In the genomic region with DNA sequence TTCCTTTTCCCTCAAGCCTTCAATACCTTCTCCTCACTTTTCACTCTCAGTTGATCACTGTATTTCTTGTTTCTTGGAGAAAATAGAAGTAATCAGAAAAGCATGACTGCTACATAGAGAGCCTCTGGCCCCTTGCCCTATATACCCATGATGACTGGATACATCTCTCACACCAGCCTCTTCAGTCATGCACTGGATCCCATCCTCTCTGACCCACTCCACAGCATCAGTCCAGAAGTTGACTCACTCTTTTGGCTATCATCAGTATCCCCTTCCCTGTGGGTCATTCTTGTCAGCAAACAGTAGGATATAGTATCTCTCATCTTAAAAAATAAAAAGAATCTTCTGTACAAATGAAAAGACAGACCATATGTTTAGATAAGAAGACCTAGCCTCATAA, we compare ENCODE assay signal across 1 cellular context.
TF ChIP-seq lines count a peak whose summit lies in the region.

No MANE protein-coding gene starts in this region.

TF ChIP-seq in GM23338, 12 proteins besides CTCF, POLR2A, EP300 and RAD21 (continued from another document):
- TF ChIP-seq, protein P1, sequence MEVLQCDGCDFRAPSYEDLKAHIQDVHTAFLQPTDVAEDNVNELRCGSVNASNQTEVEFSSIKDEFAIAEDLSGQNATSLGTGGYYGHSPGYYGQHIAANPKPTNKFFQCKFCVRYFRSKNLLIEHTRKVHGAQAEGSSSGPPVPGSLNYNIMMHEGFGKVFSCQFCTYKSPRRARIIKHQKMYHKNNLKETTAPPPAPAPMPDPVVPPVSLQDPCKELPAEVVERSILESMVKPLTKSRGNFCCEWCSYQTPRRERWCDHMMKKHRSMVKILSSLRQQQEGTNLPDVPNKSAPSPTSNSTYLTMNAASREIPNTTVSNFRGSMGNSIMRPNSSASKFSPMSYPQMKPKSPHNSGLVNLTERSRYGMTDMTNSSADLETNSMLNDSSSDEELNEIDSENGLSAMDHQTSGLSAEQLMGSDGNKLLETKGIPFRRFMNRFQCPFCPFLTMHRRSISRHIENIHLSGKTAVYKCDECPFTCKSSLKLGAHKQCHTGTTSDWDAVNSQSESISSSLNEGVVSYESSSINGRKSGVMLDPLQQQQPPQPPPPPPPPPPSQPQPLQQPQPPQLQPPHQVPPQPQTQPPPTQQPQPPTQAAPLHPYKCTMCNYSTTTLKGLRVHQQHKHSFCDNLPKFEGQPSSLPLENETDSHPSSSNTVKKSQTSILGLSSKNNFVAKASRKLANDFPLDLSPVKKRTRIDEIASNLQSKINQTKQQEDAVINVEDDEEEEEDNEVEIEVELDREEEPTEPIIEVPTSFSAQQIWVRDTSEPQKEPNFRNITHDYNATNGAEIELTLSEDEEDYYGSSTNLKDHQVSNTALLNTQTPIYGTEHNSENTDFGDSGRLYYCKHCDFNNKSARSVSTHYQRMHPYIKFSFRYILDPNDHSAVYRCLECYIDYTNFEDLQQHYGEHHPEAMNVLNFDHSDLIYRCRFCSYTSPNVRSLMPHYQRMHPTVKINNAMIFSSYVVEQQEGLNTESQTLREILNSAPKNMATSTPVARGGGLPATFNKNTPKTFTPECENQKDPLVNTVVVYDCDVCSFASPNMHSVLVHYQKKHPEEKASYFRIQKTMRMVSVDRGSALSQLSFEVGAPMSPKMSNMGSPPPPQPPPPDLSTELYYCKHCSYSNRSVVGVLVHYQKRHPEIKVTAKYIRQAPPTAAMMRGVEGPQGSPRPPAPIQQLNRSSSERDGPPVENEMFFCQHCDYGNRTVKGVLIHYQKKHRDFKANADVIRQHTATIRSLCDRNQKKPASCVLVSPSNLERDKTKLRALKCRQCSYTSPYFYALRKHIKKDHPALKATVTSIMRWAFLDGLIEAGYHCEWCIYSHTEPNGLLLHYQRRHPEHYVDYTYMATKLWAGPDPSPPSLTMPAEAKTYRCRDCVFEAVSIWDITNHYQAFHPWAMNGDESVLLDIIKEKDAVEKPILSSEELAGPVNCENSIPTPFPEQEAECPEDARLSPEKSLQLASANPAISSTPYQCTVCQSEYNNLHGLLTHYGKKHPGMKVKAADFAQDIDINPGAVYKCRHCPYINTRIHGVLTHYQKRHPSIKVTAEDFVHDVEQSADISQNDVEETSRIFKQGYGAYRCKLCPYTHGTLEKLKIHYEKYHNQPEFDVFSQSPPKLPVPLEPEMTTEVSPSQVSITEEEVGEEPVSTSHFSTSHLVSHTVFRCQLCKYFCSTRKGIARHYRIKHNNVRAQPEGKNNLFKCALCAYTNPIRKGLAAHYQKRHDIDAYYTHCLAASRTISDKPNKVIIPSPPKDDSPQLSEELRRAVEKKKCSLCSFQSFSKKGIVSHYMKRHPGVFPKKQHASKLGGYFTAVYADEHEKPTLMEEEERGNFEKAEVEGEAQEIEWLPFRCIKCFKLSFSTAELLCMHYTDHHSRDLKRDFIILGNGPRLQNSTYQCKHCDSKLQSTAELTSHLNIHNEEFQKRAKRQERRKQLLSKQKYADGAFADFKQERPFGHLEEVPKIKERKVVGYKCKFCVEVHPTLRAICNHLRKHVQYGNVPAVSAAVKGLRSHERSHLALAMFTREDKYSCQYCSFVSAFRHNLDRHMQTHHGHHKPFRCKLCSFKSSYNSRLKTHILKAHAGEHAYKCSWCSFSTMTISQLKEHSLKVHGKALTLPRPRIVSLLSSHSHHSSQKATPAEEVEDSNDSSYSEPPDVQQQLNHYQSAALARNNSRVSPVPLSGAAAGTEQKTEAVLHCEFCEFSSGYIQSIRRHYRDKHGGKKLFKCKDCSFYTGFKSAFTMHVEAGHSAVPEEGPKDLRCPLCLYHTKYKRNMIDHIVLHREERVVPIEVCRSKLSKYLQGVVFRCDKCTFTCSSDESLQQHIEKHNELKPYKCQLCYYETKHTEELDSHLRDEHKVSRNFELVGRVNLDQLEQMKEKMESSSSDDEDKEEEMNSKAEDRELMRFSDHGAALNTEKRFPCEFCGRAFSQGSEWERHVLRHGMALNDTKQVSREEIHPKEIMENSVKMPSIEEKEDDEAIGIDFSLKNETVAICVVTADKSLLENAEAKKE (CRISPR knock-in tag; IDR thresholded peaks at IDR 0.05) = no peak
- TF ChIP-seq, protein P2, sequence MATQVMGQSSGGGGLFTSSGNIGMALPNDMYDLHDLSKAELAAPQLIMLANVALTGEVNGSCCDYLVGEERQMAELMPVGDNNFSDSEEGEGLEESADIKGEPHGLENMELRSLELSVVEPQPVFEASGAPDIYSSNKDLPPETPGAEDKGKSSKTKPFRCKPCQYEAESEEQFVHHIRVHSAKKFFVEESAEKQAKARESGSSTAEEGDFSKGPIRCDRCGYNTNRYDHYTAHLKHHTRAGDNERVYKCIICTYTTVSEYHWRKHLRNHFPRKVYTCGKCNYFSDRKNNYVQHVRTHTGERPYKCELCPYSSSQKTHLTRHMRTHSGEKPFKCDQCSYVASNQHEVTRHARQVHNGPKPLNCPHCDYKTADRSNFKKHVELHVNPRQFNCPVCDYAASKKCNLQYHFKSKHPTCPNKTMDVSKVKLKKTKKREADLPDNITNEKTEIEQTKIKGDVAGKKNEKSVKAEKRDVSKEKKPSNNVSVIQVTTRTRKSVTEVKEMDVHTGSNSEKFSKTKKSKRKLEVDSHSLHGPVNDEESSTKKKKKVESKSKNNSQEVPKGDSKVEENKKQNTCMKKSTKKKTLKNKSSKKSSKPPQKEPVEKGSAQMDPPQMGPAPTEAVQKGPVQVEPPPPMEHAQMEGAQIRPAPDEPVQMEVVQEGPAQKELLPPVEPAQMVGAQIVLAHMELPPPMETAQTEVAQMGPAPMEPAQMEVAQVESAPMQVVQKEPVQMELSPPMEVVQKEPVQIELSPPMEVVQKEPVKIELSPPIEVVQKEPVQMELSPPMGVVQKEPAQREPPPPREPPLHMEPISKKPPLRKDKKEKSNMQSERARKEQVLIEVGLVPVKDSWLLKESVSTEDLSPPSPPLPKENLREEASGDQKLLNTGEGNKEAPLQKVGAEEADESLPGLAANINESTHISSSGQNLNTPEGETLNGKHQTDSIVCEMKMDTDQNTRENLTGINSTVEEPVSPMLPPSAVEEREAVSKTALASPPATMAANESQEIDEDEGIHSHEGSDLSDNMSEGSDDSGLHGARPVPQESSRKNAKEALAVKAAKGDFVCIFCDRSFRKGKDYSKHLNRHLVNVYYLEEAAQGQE (IDR thresholded peaks at IDR 0.05; ENCODE audit: unreplicated experiment) = no peak
- no peak for TF ChIP-seq JUNB (IDR thresholded peaks at IDR 0.05; ENCODE audit: unreplicated experiment)
- TF ChIP-seq STAT1 (IDR thresholded peaks at IDR 0.05; ENCODE audit: unreplicated experiment) = no peak
- no peak for TF ChIP-seq CREB1 (CRISPR knock-in tag; IDR thresholded peaks at IDR 0.05; ENCODE audit: low read depth)
